Comparison of ENCODE assay signal across 15 cellular contexts in the genomic region with DNA sequence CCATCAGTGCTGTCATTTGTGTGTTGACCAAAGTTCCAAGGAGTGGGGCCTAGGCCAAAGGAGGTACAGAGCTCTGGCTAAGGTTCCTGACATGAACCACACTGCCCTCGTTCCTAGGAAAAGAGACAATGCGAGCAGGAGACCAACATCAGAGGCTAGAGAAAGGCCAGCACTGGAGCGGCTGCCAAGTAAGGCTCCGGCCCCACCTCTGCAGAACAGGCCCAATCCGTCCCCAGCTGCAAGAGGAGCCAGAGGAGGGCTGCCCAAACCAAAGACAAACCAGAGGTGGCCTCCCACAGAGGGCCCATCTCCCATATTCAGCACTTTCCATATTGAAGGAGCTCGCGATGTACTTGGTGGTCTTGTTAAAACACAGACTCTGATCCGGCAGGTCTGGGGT.
"Had no signal": no experiment of that assay in that cellular context is flagged by ENCODE, and none has a peak within 500 bp of the region (broad histone marks: within the 10 kb centered on the region; RNA-seq: fewer than 3 reads in every experiment).

No MANE protein-coding gene starts in this region.

- H3K27ac ChIP-seq: cardiac muscle cell, epithelial cell of prostate, hepatocyte, right lobe of liver, tibial artery had no signal

- ATAC-seq: psoas muscle, right lobe of liver had no signal

- H3K27me3 ChIP-seq: cardiac muscle cell, hepatocyte, right lobe of liver, tibial artery had no signal

- H3K9me3 Mint-ChIP-seq: activated naive CD8-positive, alpha-beta T cell treated with anti-CD3 and anti-CD28 coated beads for 36 hours had no signal

- H3K4me3 Mint-ChIP-seq: activated naive CD8-positive, alpha-beta T cell treated with anti-CD3 and anti-CD28 coated beads for 36 hours had no signal

- H3K27ac Mint-ChIP-seq: activated naive CD8-positive, alpha-beta T cell treated with anti-CD3 and anti-CD28 coated beads for 36 hours had no signal

- H3K4me3 ChIP-seq: cardiac muscle cell, hepatocyte, psoas muscle, right lobe of liver, tibial artery had no signal

- DNase-seq: activated CD4-positive, alpha-beta T cell treated with anti-CD3 and anti-CD28 coated beads for 1 hour; activated naive CD8-positive, alpha-beta T cell treated with anti-CD3 and anti-CD28 coated beads for 36 hours; amniotic stem cell; foreskin fibroblast; mammary epithelial cell; psoas muscle; right lobe of liver; SK-N-SH; small intestine; stimulated activated CD4-positive, alpha-beta T cell treated with anti-CD3 and anti-CD28 coated beads, Interleukin-15, amount 100 ng/mL, for 24 hours; stimulated activated CD4-positive, alpha-beta T cell treated with anti-CD3 and anti-CD28 coated beads, Interleukin-2, amount 100 ng/mL, for 48 hours; tibial artery had no signal

- H3K9me3 ChIP-seq: psoas muscle, right lobe of liver, SK-N-SH, tibial artery had no signal
